Comparison of ENCODE assay signal across 14 cellular contexts in genomic region chr13:74825170-74825948, GRCh38.
A peak's percentile ranks its signal among the peaks of the same experiment; 100 is the strongest.
DNase-seq lines count a peak whose midpoint lies in the region; ATAC-seq and TF ChIP-seq lines count a peak whose summit lies in the region.
"Had no signal": no experiment of that assay in that cellular context is flagged by ENCODE, and none has a peak within 500 bp of the region (broad histone marks: within the 10 kb centered on the region; RNA-seq: fewer than 3 reads in every experiment).

No MANE protein-coding gene starts in this region.

- CTCF ChIA-PET in MCF 10A (lab: Yijun Ruan, JAX): interaction anchor here (0.8 kb wide), 1 partner anchor 394 kb away, joined by 3 read pairs; no protein-coding TSS in a partner anchor

- no peaks in the 10 kb centered on the region for H3K9me3 Mint-ChIP-seq in MCF 10A (ENCODE audit: unreplicated experiment)
- H3K9me3 Mint-ChIP-seq: activated naive CD4-positive, alpha-beta T cell treated with anti-CD3 and anti-CD28 coated beads, Interleukin-2, amount 10 ng/mL, durations not matched to agents 7 days and 5 days had no signal

- no peak overlapping the region for H3K4me3 ChIP-seq in breast epithelium
- H3K4me3 ChIP-seq in left ventricle myocardium inferior: no peak overlapping the region
- no peak overlapping the region for H3K4me3 ChIP-seq in psoas muscle
- no peak overlapping the region for H3K4me3 ChIP-seq in aorta (ENCODE audit: low read length in 2 of 2)
- H3K4me3 ChIP-seq: smooth muscle cell had no signal

- no peaks in the 10 kb centered on the region for H3K36me3 Mint-ChIP-seq in MCF 10A (ENCODE audit: insufficient read depth, unreplicated experiment)
- H3K36me3 Mint-ChIP-seq: activated naive CD4-positive, alpha-beta T cell treated with anti-CD3 and anti-CD28 coated beads, Interleukin-2, amount 10 ng/mL, durations not matched to agents 7 days and 5 days had no signal

- peak overlapping the region; percentile 92 for H3K27ac Mint-ChIP-seq in MCF 10A (ENCODE audit: low read depth, unreplicated experiment)
- H3K27ac Mint-ChIP-seq: activated CD4-positive, alpha-beta T cell treated with anti-CD3 and anti-CD28 coated beads for 36 hours; activated naive CD4-positive, alpha-beta T cell treated with anti-CD3 and anti-CD28 coated beads, Interleukin-2, amount 10 ng/mL, durations not matched to agents 7 days and 5 days had no signal

- H3K9me3 ChIP-seq in breast epithelium: no peaks in the 10 kb centered on the region
- no peaks in the 10 kb centered on the region for H3K9me3 ChIP-seq in left ventricle myocardium inferior (replicated peaks)
- no peaks in the 10 kb centered on the region for H3K9me3 ChIP-seq in psoas muscle
- H3K9me3 ChIP-seq in aorta (ENCODE audit: control insufficient read depth, low read length): no peaks in the 10 kb centered on the region

- H3K27me3 ChIP-seq in breast epithelium (no peaks in the 10 kb centered on the region), left ventricle myocardium inferior (ENCODE audit: low read depth) (no peaks in the 10 kb centered on the region), psoas muscle (ENCODE audit: insufficient read depth in 3 of 3, low read length in 2 of 3) (no peaks in the 10 kb centered on the region), aorta (ENCODE audit: control insufficient read depth in 1 of 2, insufficient read depth in 2 of 2, low read length in 1 of 2) (no peaks in the 10 kb centered on the region)

- no peak for TF ChIP-seq POLR2A in breast epithelium (IDR thresholded peaks at IDR 0.05)

- H3K27me3 Mint-ChIP-seq in MCF 10A (ENCODE audit: insufficient read depth, unreplicated experiment): no peaks in the 10 kb centered on the region
- H3K27me3 Mint-ChIP-seq: activated CD4-positive, alpha-beta T cell treated with anti-CD3 and anti-CD28 coated beads for 36 hours; activated naive CD4-positive, alpha-beta T cell treated with anti-CD3 and anti-CD28 coated beads, Interleukin-2, amount 10 ng/mL, durations not matched to agents 7 days and 5 days had no signal

- POLR2A ChIA-PET in MCF 10A (lab: Yijun Ruan, JAX): interaction anchor here (0.8 kb wide), 1 partner anchor 14 kb away, joined by 3 read pairs; no protein-coding TSS in a partner anchor

- H3K36me3 ChIP-seq in breast epithelium (no peaks in the 10 kb centered on the region), left ventricle myocardium inferior (no peaks in the 10 kb centered on the region), psoas muscle (ENCODE audit: insufficient read depth in 1 of 2, low read depth in 1 of 2) (no peaks in the 10 kb centered on the region), aorta (ENCODE audit: control insufficient read depth in 1 of 2, insufficient read depth in 2 of 2, low read length in 1 of 2) (no peaks in the 10 kb centered on the region)

- peak; percentile 88 for DNase-seq in MCF 10A (ENCODE audit: unreplicated experiment)
- no peak for DNase-seq in breast epithelium (ENCODE audit: low spot score in 2 of 2)
- peak; percentile 7 for DNase-seq in astrocyte of the hippocampus (ENCODE audit: low read depth, low spot score)
- no peak for DNase-seq in left ventricle myocardium inferior
- DNase-seq in stromal cell of bone marrow (ENCODE audit: low read depth): peak; percentile 86
- no peak for DNase-seq in psoas muscle
- DNase-seq in OCI-M1 (lab: John Stamatoyannopoulos, UW): no peak
- no peak for DNase-seq in aorta
- DNase-seq: activated CD4-positive, alpha-beta T cell treated with anti-CD3 and anti-CD28 coated beads for 36 hours; activated naive CD4-positive, alpha-beta T cell treated with anti-CD3 and anti-CD28 coated beads, Interleukin-2, amount 10 ng/mL, durations not matched to agents 7 days and 5 days; AML-193; NCI-H1930; RPMI8226 had no signal

- no peaks in the 10 kb centered on the region for H3K4me1 ChIP-seq in breast epithelium
- H3K4me1 ChIP-seq in left ventricle myocardium inferior: peaks cover 13% of the 10 kb centered on the region
- no peaks in the 10 kb centered on the region for H3K4me1 ChIP-seq in psoas muscle
- no peaks in the 10 kb centered on the region for H3K4me1 ChIP-seq in aorta (ENCODE audit: control insufficient read depth in 1 of 2, insufficient read depth in 2 of 2, low read length in 2 of 2)

- TF ChIP-seq CTCF in MCF 10A (IDR thresholded peaks at IDR 0.05; ENCODE audit: unreplicated experiment) (no peak), breast epithelium (IDR thresholded peaks at IDR 0.05) (no peak), left ventricle myocardium inferior (IDR thresholded peaks at IDR 0.05; ENCODE audit: borderline replicate concordance) (no peak), psoas muscle (IDR thresholded peaks at IDR 0.05) (no peak)

- peaks cover 13% of the 10 kb centered on the region for H3K4me1 Mint-ChIP-seq in MCF 10A (ENCODE audit: insufficient read depth, unreplicated experiment)
- H3K4me1 Mint-ChIP-seq: activated CD4-positive, alpha-beta T cell treated with anti-CD3 and anti-CD28 coated beads for 36 hours; activated naive CD4-positive, alpha-beta T cell treated with anti-CD3 and anti-CD28 coated beads, Interleukin-2, amount 10 ng/mL, durations not matched to agents 7 days and 5 days had no signal

- intact Hi-C loops in MCF 10A (cut with micrococcal nuclease): no loop called here
- intact Hi-C loops in breast epithelium (cut with DNase I; ENCODE audit: low total_unique reads): no loop called here
- intact Hi-C loops in left ventricle myocardium inferior (cut with micrococcal nuclease): no loop called here
- intact Hi-C loops in psoas muscle (cut with DNase I): no loop called here
- intact Hi-C loops in aorta (cut with DNase I): no loop called here

- H3K27ac ChIP-seq in breast epithelium (no peak overlapping the region), left ventricle myocardium inferior (replicated peaks) (peak overlapping the region; percentile 57), psoas muscle (no peak overlapping the region), aorta (ENCODE audit: low read depth in 1 of 2, low read length in 2 of 2) (no peak overlapping the region)

- ATAC-seq in psoas muscle (no peak), aorta (ENCODE audit: low FRiP score) (no peak)
- ATAC-seq: activated CD4-positive, alpha-beta T cell treated with anti-CD3 and anti-CD28 coated beads for 36 hours had no signal

- WGBS in psoas muscle, 3 donors: 71 to 81% (median 78%) methylated on average over 2 of the region's 2 CpGs
- WGBS in aorta, 2 donors: 91 to 95% methylated on average over 2 of the region's 2 CpGs

- BruUV-seq in MCF 10A (replicated peaks; lab: Mats Ljungman, UMichigan): TSS peak; percentile 64

- peak overlapping the region; percentile 7 for H3K4me3 Mint-ChIP-seq in MCF 10A (ENCODE audit: unreplicated experiment)
- H3K4me3 Mint-ChIP-seq: activated CD4-positive, alpha-beta T cell treated with anti-CD3 and anti-CD28 coated beads for 36 hours; activated naive CD4-positive, alpha-beta T cell treated with anti-CD3 and anti-CD28 coated beads, Interleukin-2, amount 10 ng/mL, durations not matched to agents 7 days and 5 days had no signal

Comparison
In these comparisons a context has a peak if more than half of its experiments do, and no peak if none do; other contexts are left out.
1. DNase-seq: peak in MCF 10A (single experiment), astrocyte of the hippocampus (single experiment) and stromal cell of bone marrow (single experiment); none in breast epithelium (0 of 2), left ventricle myocardium inferior (single experiment), psoas muscle (0 of 2), OCI-M1 (single experiment) and aorta (0 of 2).